Comparison of ENCODE assay signal across 22 cellular contexts in genomic region chr4:35604252-35604651, GRCh38.
"Had no signal": no experiment of that assay in that cellular context is flagged by ENCODE, and none has a peak within 500 bp of the region (broad histone marks: within the 10 kb centered on the region; RNA-seq: fewer than 3 reads in every experiment).

No MANE protein-coding gene starts in this region.

- H3K36me3 ChIP-seq: gastrocnemius medialis, lower lobe of right lung, sigmoid colon, stomach, thyroid gland had no signal

- H3K4me3 ChIP-seq: gastrocnemius medialis, lower lobe of right lung, psoas muscle, sigmoid colon, stomach, thyroid gland had no signal

- H3K4me1 ChIP-seq: gastrocnemius medialis, lower lobe of right lung, psoas muscle, sigmoid colon, stomach, thyroid gland had no signal

- H3K27me3 ChIP-seq: gastrocnemius medialis, sigmoid colon, stomach, thyroid gland had no signal

- H3K27ac ChIP-seq: epithelial cell of prostate, gastrocnemius medialis, lower lobe of right lung, psoas muscle, sigmoid colon, stomach, thyroid gland had no signal

- DNase-seq: effector CD8-positive, alpha-beta T cell; endodermal cell; foreskin fibroblast; gastrocnemius medialis; head of caudate nucleus; left ventricle myocardium superior; lower lobe of right lung; naive thymus-derived CD8-positive, alpha-beta T cell; nephron progenitor cell; nucleus accumbens; posterior cingulate gyrus; psoas muscle; right cardiac atrium; sigmoid colon; stimulated activated CD4-positive, alpha-beta T cell treated with anti-CD3 and anti-CD28 coated beads, Interleukin-2, amount 100 ng/mL, for 24 hours; stimulated activated CD4-positive, alpha-beta T cell treated with anti-CD3 and anti-CD28 coated beads, Interleukin-4, amount 100 ng/mL, for 24 hours; stimulated activated naive CD4-positive, alpha-beta T cell treated with Interleukin-2 at 50 U/mL for 16 hours; stomach; thyroid gland had no signal

- H3K9me3 ChIP-seq: gastrocnemius medialis, lower lobe of right lung, psoas muscle, sigmoid colon, stomach, thyroid gland had no signal

- ATAC-seq: esophagus mucosa; gastrocnemius medialis; left ventricle myocardium superior; lower lobe of right lung; naive thymus-derived CD8-positive, alpha-beta T cell; psoas muscle; right cardiac atrium; stimulated activated effector memory CD8-positive, alpha-beta T cell treated with anti-CD3 and anti-CD28 coated beads, Interleukin-12 subunit alpha, Interleukin-12 subunit beta, amount 100 ng/mL, for 72 hours had no signal
